ENCODE assay signal across 18 cellular contexts in the genomic region with DNA sequence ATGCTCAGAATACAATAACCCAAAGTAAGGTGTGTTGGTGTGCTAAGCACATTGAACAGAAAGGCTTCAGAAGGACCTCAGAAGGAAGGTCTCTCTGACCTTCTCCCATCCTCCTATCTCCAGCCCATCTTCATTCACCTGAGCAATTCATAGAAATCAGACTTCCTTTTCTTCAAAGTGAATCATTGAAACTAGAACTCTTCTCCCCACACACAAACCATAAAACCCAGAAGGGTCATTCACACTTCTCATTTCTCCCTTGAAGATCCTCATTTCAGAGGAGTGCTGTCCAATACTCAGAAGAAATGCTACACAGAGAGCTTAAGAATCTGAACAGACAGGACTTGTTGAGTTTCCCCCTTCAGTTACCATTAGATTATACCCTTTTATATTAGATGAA.
DNase-seq lines count a peak whose midpoint lies in the region; ATAC-seq, FAIRE-seq and TF ChIP-seq lines count a peak whose summit lies in the region.
"Had no signal": no experiment of that assay in that cellular context is flagged by ENCODE, and none has a peak within 500 bp of the region (broad histone marks: within the 10 kb centered on the region; RNA-seq: fewer than 3 reads in every experiment).

No MANE protein-coding gene starts in this region.

- TF ChIP-seq POLR2A in body of pancreas (IDR thresholded peaks at IDR 0.05), result no peak

- H3K4me1 Mint-ChIP-seq in activated CD8-positive, alpha-beta T cell treated with anti-CD3 and anti-CD28 coated beads, Interleukin-2, amount 10 ng/mL, durations not matched to agents 7 days and 5 days (ENCODE audit: low read depth), result peaks cover 21% of the 10 kb centered on the region
- H3K4me1 Mint-ChIP-seq: natural killer cell had no signal

- no peak overlapping the region for H3K27ac ChIP-seq in body of pancreas
- H3K27ac ChIP-seq: C4-2B, left ventricle myocardium inferior, Peyer's patch had no signal

- DNase-seq in activated CD8-positive, alpha-beta T cell treated with anti-CD3 and anti-CD28 coated beads, Interleukin-2, amount 10 ng/mL, durations not matched to agents 7 days and 5 days, result peak; percentile 30
- DNase-seq in urothelium cell line (ENCODE audit: low spot score) (no peak), body of pancreas (no peak), AG08396 (ENCODE audit: low spot score) (no peak)
- DNase-seq: activated CD4-positive, alpha-beta memory T cell treated with anti-CD3 and anti-CD28 coated beads, Interleukin-2, amount 10 ng/mL, durations not matched to agents 7 days and 5 days; activated naive CD4-positive, alpha-beta T cell treated with anti-CD3 and anti-CD28 coated beads, Interleukin-2, amount 50 U/mL, for 16 hours; cerebellar nuclear complex; hippocampal formation; left ventricle myocardium inferior; natural killer cell; NCI-H2227 treated with DMSO at 0.1 percent for 48 hours; Peyer's patch had no signal

- no peaks in the 10 kb centered on the region for H3K9me3 Mint-ChIP-seq in activated CD8-positive, alpha-beta T cell treated with anti-CD3 and anti-CD28 coated beads, Interleukin-2, amount 10 ng/mL, durations not matched to agents 7 days and 5 days (ENCODE audit: insufficient read depth)
- H3K9me3 Mint-ChIP-seq: activated CD4-positive, alpha-beta memory T cell treated with anti-CD3 and anti-CD28 coated beads, Interleukin-2, amount 10 ng/mL, durations not matched to agents 7 days and 5 days; natural killer cell; T-helper 1 cell treated with Interleukin-12 subunit alpha and Interleukin-12 subunit beta and Interleukin-4 antibody, amounts not matched to agents 30 μg/mL and 1 μg/mL, for 36 hours had no signal

- no peaks in the 10 kb centered on the region for H3K36me3 ChIP-seq in body of pancreas (replicated peaks in 1 of 2; ENCODE audit: insufficient read depth in 1 of 2, low read depth in 2 of 2)
- H3K36me3 ChIP-seq: HAP-1, left ventricle myocardium inferior, Peyer's patch had no signal

- ATAC-seq in GM18868 (IDR thresholded peaks at IDR 0.05; ENCODE audit: unreplicated experiment), result peak; percentile 71
- peak; percentile 87 for ATAC-seq in GM21526 (IDR thresholded peaks at IDR 0.05; ENCODE audit: low FRiP score, unreplicated experiment)
- peak; percentile 75 for ATAC-seq in HG03159 (IDR thresholded peaks at IDR 0.05; ENCODE audit: unreplicated experiment)
- peak; percentile 58 for ATAC-seq in activated CD8-positive, alpha-beta T cell treated with anti-CD3 and anti-CD28 coated beads, Interleukin-2, amount 10 ng/mL, durations not matched to agents 7 days and 5 days
- no peak for ATAC-seq in body of pancreas
- ATAC-seq: natural killer cell had no signal

- TF ChIP-seq CTCF in body of pancreas (IDR thresholded peaks at IDR 0.05), result no peak

- no peaks in the 10 kb centered on the region for H3K27me3 Mint-ChIP-seq in activated CD8-positive, alpha-beta T cell treated with anti-CD3 and anti-CD28 coated beads, Interleukin-2, amount 10 ng/mL, durations not matched to agents 7 days and 5 days (ENCODE audit: low read depth)
- H3K27me3 Mint-ChIP-seq: activated CD4-positive, alpha-beta memory T cell treated with anti-CD3 and anti-CD28 coated beads, Interleukin-2, amount 10 ng/mL, durations not matched to agents 7 days and 5 days had no signal

- H3K36me3 Mint-ChIP-seq in activated CD8-positive, alpha-beta T cell treated with anti-CD3 and anti-CD28 coated beads, Interleukin-2, amount 10 ng/mL, durations not matched to agents 7 days and 5 days (ENCODE audit: low read depth), result peaks cover 25% of the 10 kb centered on the region
- H3K36me3 Mint-ChIP-seq: natural killer cell had no signal

- peak overlapping the region; percentile 6 for H3K4me3 Mint-ChIP-seq in activated CD8-positive, alpha-beta T cell treated with anti-CD3 and anti-CD28 coated beads, Interleukin-2, amount 10 ng/mL, durations not matched to agents 7 days and 5 days
- H3K4me3 Mint-ChIP-seq: activated CD4-positive, alpha-beta memory T cell treated with anti-CD3 and anti-CD28 coated beads, Interleukin-2, amount 10 ng/mL, durations not matched to agents 7 days and 5 days; natural killer cell; T-helper 1 cell treated with Interleukin-12 subunit alpha and Interleukin-12 subunit beta and Interleukin-4 antibody, amounts not matched to agents 30 μg/mL and 1 μg/mL, for 36 hours had no signal

- CTCF ChIA-PET in activated CD8-positive, alpha-beta T cell treated with anti-CD3 and anti-CD28 coated beads, Interleukin-2, amount 10 ng/mL, durations not matched to agents 7 days and 5 days (lab: Charles Lee), result no interaction called here

- no peaks in the 10 kb centered on the region for H3K9me3 ChIP-seq in body of pancreas
- H3K9me3 ChIP-seq: HAP-1, left ventricle myocardium inferior, Peyer's patch had no signal

- H3K4me1 ChIP-seq in body of pancreas, result peaks cover 5% of the 10 kb centered on the region
- H3K4me1 ChIP-seq: left ventricle myocardium inferior, Peyer's patch had no signal

- intact Hi-C loops in body of pancreas (cut with DNase I), result no loop called here

- no peaks in the 10 kb centered on the region for H3K27me3 ChIP-seq in body of pancreas
- H3K27me3 ChIP-seq: Peyer's patch had no signal

- POLR2A ChIA-PET in activated CD8-positive, alpha-beta T cell treated with anti-CD3 and anti-CD28 coated beads, Interleukin-2, amount 10 ng/mL, durations not matched to agents 7 days and 5 days (lab: Charles Lee), result no interaction called here

- no peak overlapping the region for H3K4me3 ChIP-seq in body of pancreas
- H3K4me3 ChIP-seq: HAP-1, left ventricle myocardium inferior, Peyer's patch had no signal

- FAIRE-seq in urothelium cell line (lab: Jason Lieb, UNC), result no peak

- H3K27ac Mint-ChIP-seq in activated CD8-positive, alpha-beta T cell treated with anti-CD3 and anti-CD28 coated beads, Interleukin-2, amount 10 ng/mL, durations not matched to agents 7 days and 5 days, result peak overlapping the region; percentile 39
- H3K27ac Mint-ChIP-seq: activated CD4-positive, alpha-beta memory T cell treated with anti-CD3 and anti-CD28 coated beads, Interleukin-2, amount 10 ng/mL, durations not matched to agents 7 days and 5 days; natural killer cell; T-helper 1 cell treated with Interleukin-12 subunit alpha and Interleukin-12 subunit beta and Interleukin-4 antibody, amounts not matched to agents 30 μg/mL and 1 μg/mL, for 36 hours had no signal
